ENCODE assay signal across 19 cellular contexts in the genomic region with DNA sequence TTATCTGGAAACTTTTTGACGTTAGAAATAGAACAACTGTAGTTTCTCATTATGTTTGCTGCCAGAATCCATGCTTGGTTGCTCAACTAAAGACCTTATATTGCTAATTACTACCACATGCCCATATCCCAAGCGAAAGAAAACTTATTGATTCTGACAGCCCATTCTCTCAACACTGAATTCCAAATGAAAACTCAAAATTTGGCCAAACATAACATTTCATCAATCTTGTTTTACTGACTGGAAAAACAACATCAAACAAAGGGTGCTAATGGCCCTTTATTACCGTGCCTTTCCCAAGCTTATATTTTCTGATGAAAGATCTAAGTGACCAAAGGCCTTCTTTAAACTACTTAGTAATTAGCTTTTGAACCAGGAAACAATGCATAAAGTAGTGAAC.
DNase-seq lines count a peak whose midpoint lies in the region; ATAC-seq and TF ChIP-seq lines count a peak whose summit lies in the region.
"Had no signal": no experiment of that assay in that cellular context is flagged by ENCODE, and none has a peak within 500 bp of the region (broad histone marks: within the 10 kb centered on the region; RNA-seq: fewer than 3 reads in every experiment).

No MANE protein-coding gene starts in this region.

- ATAC-seq in Right ventricle myocardium inferior (peak; percentile 63), HG02870 (IDR thresholded peaks at IDR 0.05; ENCODE audit: unreplicated experiment) (no peak), GM18907 (IDR thresholded peaks at IDR 0.05; ENCODE audit: unreplicated experiment) (no peak)
- ATAC-seq: activated T-cell treated with anti-CD3 and anti-CD28 coated beads, Interleukin-2, amount 50 U/mL, for 72 hours; HCT116; stimulated activated effector memory CD8-positive, alpha-beta T cell treated with anti-CD3 and anti-CD28 coated beads, Interleukin-12 subunit alpha, Interleukin-12 subunit beta, amount 100 ng/mL, for 72 hours had no signal

- H3K27me3 Mint-ChIP-seq in mesothelial cell of epicardium (ENCODE audit: low read depth), result no peaks in the 10 kb centered on the region

- intact Hi-C loops in Right ventricle myocardium inferior (cut with DNase I) (loop anchor here (5.0 kb wide), 1 partner anchor 98 kb away; no protein-coding TSS in a partner anchor), cardiac septum (cut with DNase I) (no loop called here)

- TF ChIP-seq CTCF in mesothelial cell of epicardium (IDR thresholded peaks at IDR 0.05; ENCODE audit: unreplicated experiment), result no peak

- H3K27ac ChIP-seq in substantia nigra (ENCODE audit: low read depth, low read length, poor library complexity, severe bottlenecking), result no peak overlapping the region

- DNase-seq in Right ventricle myocardium inferior (ENCODE audit: missing footprints), result no peak
- no peak for DNase-seq in cardiac septum (ENCODE audit: low spot score)
- peak; percentile 96 for DNase-seq in fibroblast of gingiva (ENCODE audit: low read depth)
- no peak for DNase-seq in mesothelial cell of epicardium (ENCODE audit: low spot score in 2 of 2, unreplicated experiment in 2 of 2)
- DNase-seq in substantia nigra (lab: John Stamatoyannopoulos, UW), result no peak
- no peak for DNase-seq in activated effector memory CD4-positive, alpha-beta T cell treated with anti-CD3 and anti-CD28 coated beads, Interleukin-2, amount 50 U/mL, for 16 hours
- DNase-seq: 8988T; activated CD4-positive, alpha-beta T cell treated with anti-CD3 and anti-CD28 coated beads, Interleukin-2, amount 50 U/mL, for 1 hour; activated T-cell treated with anti-CD3 and anti-CD28 coated beads, Interleukin-2, amount 50 U/mL, for 72 hours; Calu3; kidney; NCI-H2029; NCI-H774; stimulated activated CD4-positive, alpha-beta T cell treated with anti-CD3 and anti-CD28 coated beads, Interleukin-4, amount 100 ng/mL, for 4 hours; T1000 had no signal

- H3K9me3 Mint-ChIP-seq in mesothelial cell of epicardium, result no peaks in the 10 kb centered on the region
- H3K9me3 Mint-ChIP-seq: activated T-cell treated with anti-CD3 and anti-CD28 coated beads, Interleukin-2, amount 50 U/mL, for 72 hours; stimulated activated effector memory CD8-positive, alpha-beta T cell treated with anti-CD3 and anti-CD28 coated beads, Interleukin-12 subunit alpha, Interleukin-12 subunit beta, amount 100 ng/mL, for 72 hours had no signal

- no peaks in the 10 kb centered on the region for H3K36me3 Mint-ChIP-seq in mesothelial cell of epicardium
- H3K36me3 Mint-ChIP-seq: stimulated activated effector memory CD8-positive, alpha-beta T cell treated with anti-CD3 and anti-CD28 coated beads, Interleukin-12 subunit alpha, Interleukin-12 subunit beta, amount 100 ng/mL, for 72 hours had no signal

- H3K4me3 Mint-ChIP-seq in mesothelial cell of epicardium, result no peak overlapping the region
- H3K4me3 Mint-ChIP-seq: activated T-cell treated with anti-CD3 and anti-CD28 coated beads, Interleukin-2, amount 50 U/mL, for 72 hours; stimulated activated effector memory CD8-positive, alpha-beta T cell treated with anti-CD3 and anti-CD28 coated beads, Interleukin-12 subunit alpha, Interleukin-12 subunit beta, amount 100 ng/mL, for 72 hours had no signal

- H3K4me1 Mint-ChIP-seq in mesothelial cell of epicardium, result peaks cover 15% of the 10 kb centered on the region
- H3K4me1 Mint-ChIP-seq: stimulated activated effector memory CD8-positive, alpha-beta T cell treated with anti-CD3 and anti-CD28 coated beads, Interleukin-12 subunit alpha, Interleukin-12 subunit beta, amount 100 ng/mL, for 72 hours had no signal

- H3K27ac Mint-ChIP-seq in mesothelial cell of epicardium, result peak overlapping the region; percentile 70
- H3K27ac Mint-ChIP-seq: activated T-cell treated with anti-CD3 and anti-CD28 coated beads, Interleukin-2, amount 50 U/mL, for 72 hours; stimulated activated effector memory CD8-positive, alpha-beta T cell treated with anti-CD3 and anti-CD28 coated beads, Interleukin-12 subunit alpha, Interleukin-12 subunit beta, amount 100 ng/mL, for 72 hours had no signal
